1 cellular context compared by ENCODE assay signal in the genomic region with DNA sequence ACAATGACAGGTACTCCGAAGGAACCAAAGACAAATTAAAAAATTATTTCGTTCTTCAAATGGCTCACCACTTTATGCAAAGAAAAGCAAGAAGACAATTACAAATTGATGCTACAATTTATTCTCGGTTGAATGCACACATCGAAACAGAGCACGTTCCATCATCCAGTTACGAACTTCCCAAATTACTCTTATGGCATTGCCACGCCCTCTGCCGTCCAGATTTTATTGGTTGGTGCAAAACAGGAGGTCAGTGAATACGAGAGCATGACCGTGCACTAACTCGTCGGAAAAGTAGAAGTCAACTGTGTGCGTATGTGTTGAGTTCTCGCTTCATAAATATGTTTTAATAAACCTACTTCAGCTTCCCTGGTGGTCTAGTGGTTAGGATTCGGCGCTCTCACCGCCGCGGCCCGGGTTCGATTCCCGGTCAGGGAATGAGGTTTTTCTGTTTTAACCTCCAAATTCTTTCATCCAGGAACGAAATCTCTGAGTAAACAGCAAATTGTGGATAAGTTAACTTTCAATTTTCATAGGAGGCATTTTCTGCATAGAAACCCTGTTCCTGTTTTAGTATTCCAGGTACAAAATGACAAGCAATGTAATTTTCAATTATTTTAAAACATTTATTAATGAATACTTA.
TF ChIP-seq lines count a peak whose summit lies in the region.

No MANE protein-coding gene starts in this region.

TF ChIP-seq in WTC11, 78 proteins besides CTCF, POLR2A, EP300 and RAD21 (continued from another document):
- TF ChIP-seq, protein P1, sequence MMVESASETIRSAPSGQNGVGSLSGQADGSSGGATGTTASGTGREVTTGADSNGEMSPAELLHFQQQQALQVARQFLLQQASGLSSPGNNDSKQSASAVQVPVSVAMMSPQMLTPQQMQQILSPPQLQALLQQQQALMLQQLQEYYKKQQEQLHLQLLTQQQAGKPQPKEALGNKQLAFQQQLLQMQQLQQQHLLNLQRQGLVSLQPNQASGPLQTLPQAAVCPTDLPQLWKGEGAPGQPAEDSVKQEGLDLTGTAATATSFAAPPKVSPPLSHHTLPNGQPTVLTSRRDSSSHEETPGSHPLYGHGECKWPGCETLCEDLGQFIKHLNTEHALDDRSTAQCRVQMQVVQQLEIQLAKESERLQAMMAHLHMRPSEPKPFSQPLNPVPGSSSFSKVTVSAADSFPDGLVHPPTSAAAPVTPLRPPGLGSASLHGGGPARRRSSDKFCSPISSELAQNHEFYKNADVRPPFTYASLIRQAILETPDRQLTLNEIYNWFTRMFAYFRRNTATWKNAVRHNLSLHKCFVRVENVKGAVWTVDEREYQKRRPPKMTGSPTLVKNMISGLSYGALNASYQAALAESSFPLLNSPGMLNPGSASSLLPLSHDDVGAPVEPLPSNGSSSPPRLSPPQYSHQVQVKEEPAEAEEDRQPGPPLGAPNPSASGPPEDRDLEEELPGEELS (CRISPR knock-in tag; IDR thresholded peaks at IDR 0.05): no peak
- TF ChIP-seq PRDM15 (CRISPR knock-in tag; IDR thresholded peaks at IDR 0.05): no peak
- no peak for TF ChIP-seq KAT7 (CRISPR knock-in tag; IDR thresholded peaks at IDR 0.05; ENCODE audit: borderline replicate concordance)
- TF ChIP-seq GABPB1 (CRISPR knock-in tag; IDR thresholded peaks at IDR 0.05): peak; percentile 55
- no peak for TF ChIP-seq ESRRA (CRISPR knock-in tag; IDR thresholded peaks at IDR 0.05; ENCODE audit: borderline replicate concordance)
- TF ChIP-seq EMX1 (CRISPR knock-in tag; IDR thresholded peaks at IDR 0.05): no peak
- TF ChIP-seq ZNF396 (CRISPR knock-in tag; IDR thresholded peaks at IDR 0.05; ENCODE audit: borderline replicate concordance): no peak
- TF ChIP-seq CREM (CRISPR knock-in tag; IDR thresholded peaks at IDR 0.05): no peak
- no peak for TF ChIP-seq MYBL2 (CRISPR knock-in tag; IDR thresholded peaks at IDR 0.05)
- TF ChIP-seq SOX15 (CRISPR knock-in tag; IDR thresholded peaks at IDR 0.05): no peak
- TF ChIP-seq, protein P2, sequence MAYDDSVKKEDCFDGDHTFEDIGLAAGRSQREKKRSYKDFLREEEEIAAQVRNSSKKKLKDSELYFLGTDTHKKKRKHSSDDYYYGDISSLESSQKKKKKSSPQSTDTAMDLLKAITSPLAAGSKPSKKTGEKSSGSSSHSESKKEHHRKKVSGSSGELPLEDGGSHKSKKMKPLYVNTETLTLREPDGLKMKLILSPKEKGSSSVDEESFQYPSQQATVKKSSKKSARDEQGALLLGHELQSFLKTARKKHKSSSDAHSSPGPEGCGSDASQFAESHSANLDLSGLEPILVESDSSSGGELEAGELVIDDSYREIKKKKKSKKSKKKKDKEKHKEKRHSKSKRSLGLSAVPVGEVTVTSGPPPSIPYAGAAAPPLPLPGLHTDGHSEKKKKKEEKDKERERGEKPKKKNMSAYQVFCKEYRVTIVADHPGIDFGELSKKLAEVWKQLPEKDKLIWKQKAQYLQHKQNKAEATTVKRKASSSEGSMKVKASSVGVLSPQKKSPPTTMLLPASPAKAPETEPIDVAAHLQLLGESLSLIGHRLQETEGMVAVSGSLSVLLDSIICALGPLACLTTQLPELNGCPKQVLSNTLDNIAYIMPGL (CRISPR knock-in tag; IDR thresholded peaks at IDR 0.05): peak; percentile 82
- TF ChIP-seq ZMAT4 (CRISPR knock-in tag; IDR thresholded peaks at IDR 0.05): no peak
